8 cellular contexts compared by ENCODE assay signal in the genomic region with DNA sequence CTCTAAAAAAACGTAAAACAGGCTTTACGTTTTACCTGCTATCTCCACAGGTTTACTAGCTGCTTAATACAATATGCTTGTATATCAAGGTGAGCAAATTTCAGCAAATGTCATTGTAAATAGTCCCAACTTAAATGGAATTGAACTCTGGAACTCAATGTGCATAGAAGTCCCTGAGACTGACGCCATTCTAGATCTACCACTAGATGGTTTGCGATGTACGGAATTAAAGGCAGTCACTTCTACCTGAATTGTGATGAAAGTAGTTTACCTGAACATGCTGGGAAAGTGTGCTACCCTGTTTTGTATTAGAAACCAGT. TPM values are rescaled to one million over a fixed set of nuclear protein-coding genes. Genes with fewer than 3 reads are reported as not detected.
A peak's percentile ranks its signal among the peaks of the same experiment; 100 is the strongest.
DNase-seq lines count a peak whose midpoint lies in the region; ATAC-seq, FAIRE-seq and TF ChIP-seq lines count a peak whose summit lies in the region.

No MANE protein-coding gene starts in this region.

- no peak for FAIRE-seq in GM12891 (lab: Jason Lieb, UNC)

- H3K4me3 ChIP-seq in breast epithelium = peak overlapping the region; percentile 69 to 90 (median 84)
- peak overlapping the region; percentile 70 for H3K4me3 ChIP-seq in lower lobe of right lung
- H3K4me3 ChIP-seq in upper lobe of left lung = peak overlapping the region; percentile 72 to 89 (median 80)

- peak; percentile 44 for DNase-seq in DMS53 treated with DMSO at 0.1 percent for 48 hours (lab: John Stamatoyannopoulos, UW; ENCODE audit: unreplicated experiment)
- DNase-seq in NCI-H1092 (lab: John Stamatoyannopoulos, UW) = peak; percentile 19
- no peak for DNase-seq in breast epithelium (ENCODE audit: low spot score in 2 of 2)
- no peak for DNase-seq in lower lobe of right lung
- DNase-seq in upper lobe of left lung = no peak
- no peak for DNase-seq in AG20443 (ENCODE audit: low spot score)
- DNase-seq in GM12891 (ENCODE audit: insufficient read length, low spot score) = no peak
- no peak for DNase-seq in AG08396 (ENCODE audit: low spot score)

- WGBS in upper lobe of left lung, 2 donors = 34 to 42% methylated on average over 5 of the region's 5 CpGs

- no peaks in the 10 kb centered on the region for H3K27me3 ChIP-seq in breast epithelium
- H3K27me3 ChIP-seq in lower lobe of right lung (ENCODE audit: low read depth) = no peaks in the 10 kb centered on the region
- H3K27me3 ChIP-seq in upper lobe of left lung = no peaks in the 10 kb centered on the region

- no peaks in the 10 kb centered on the region for H3K36me3 ChIP-seq in breast epithelium
- H3K36me3 ChIP-seq in lower lobe of right lung = no peaks in the 10 kb centered on the region
- H3K36me3 ChIP-seq in upper lobe of left lung = no peaks in the 10 kb centered on the region

- TF ChIP-seq POLR2A in breast epithelium (IDR thresholded peaks at IDR 0.05) (no peak), upper lobe of left lung (IDR thresholded peaks at IDR 0.05) (no peak), GM12891 (IDR thresholded peaks at IDR 0.05; ENCODE audit: low read depth, low read length) (no peak)

- intact Hi-C loops in breast epithelium (cut with DNase I; ENCODE audit: low total_unique reads) = no loop called here
- intact Hi-C loops in lower lobe of right lung (cut with DNase I) = no loop called here

- H3K4me1 ChIP-seq in breast epithelium (no peaks in the 10 kb centered on the region), lower lobe of right lung (peaks cover 33% of the 10 kb centered on the region), upper lobe of left lung (peaks cover 15 to 37% (median 18%) of the 10 kb centered on the region in 4 donors)

- no peaks in the 10 kb centered on the region for H3K9me3 ChIP-seq in breast epithelium
- H3K9me3 ChIP-seq in lower lobe of right lung = no peaks in the 10 kb centered on the region
- H3K9me3 ChIP-seq in upper lobe of left lung = no peaks in the 10 kb centered on the region

- TF ChIP-seq EP300 in upper lobe of left lung (IDR thresholded peaks at IDR 0.05) = no peak

- TF ChIP-seq CTCF in breast epithelium (IDR thresholded peaks at IDR 0.05) = no peak
- TF ChIP-seq CTCF in lower lobe of right lung (IDR thresholded peaks at IDR 0.05) = no peak
- TF ChIP-seq CTCF in upper lobe of left lung (IDR thresholded peaks at IDR 0.05) = peak in 1 of 6 experiments; percentile 12

- H3K27ac ChIP-seq in breast epithelium (peak overlapping the region; percentile 98 to 99), lower lobe of right lung (peak overlapping the region; percentile 97), upper lobe of left lung (peak overlapping the region; percentile 98 to 99 (median 98))

- ATAC-seq in lower lobe of right lung (peak in 1 of 2 donors; percentile 21), upper lobe of left lung (ENCODE audit: low FRiP score in 2 of 2) (no peak)

TF ChIP-seq in GM12891, 5 proteins besides CTCF, POLR2A, EP300 and RAD21:
- no peak for TF ChIP-seq PAX5 (IDR thresholded peaks at IDR 0.05; ENCODE audit: insufficient read depth, low read length, severe bottlenecking)
- no peak for TF ChIP-seq TAF1 (IDR thresholded peaks at IDR 0.05; ENCODE audit: low read depth, low read length)
- TF ChIP-seq POLR2AphosphoS5 (IDR thresholded peaks at IDR 0.05; ENCODE audit: low read depth, low read length) = no peak
- TF ChIP-seq SPI1 (IDR thresholded peaks at IDR 0.05; ENCODE audit: low read depth, low read length) = no peak
- no peak for TF ChIP-seq POU2F2 (IDR thresholded peaks at IDR 0.05; ENCODE audit: low read depth, low read length)

RNA-seq across cellular contexts. Expression of gene SNX13, which starts 0.8 kb away (rescaled TPM):
- total RNA-seq in breast epithelium (10 to 100 TPM; 62.6 to 89.9 (median 72.8) TPM), lower lobe of right lung (62.7 TPM), upper lobe of left lung (100 to 1,000 TPM in 1 of 6 donors, 10 to 100 TPM in 5; 17.1 to 195 (median 53.3) TPM)
- polyA plus RNA-seq in GM12891 (2012; ENCODE audit: low read depth, missing spikeins) = 6.1 TPM

Comparison
In these comparisons a context has a peak if more than half of its experiments do, and no peak if none do; other contexts are left out.
1. DNase-seq: peak in DMS53 treated with DMSO at 0.1 percent for 48 hours (single experiment) and NCI-H1092 (single experiment); none in breast epithelium (0 of 2), lower lobe of right lung (single experiment), upper lobe of left lung (0 of 2), AG20443 (single experiment), GM12891 (single experiment) and AG08396 (single experiment).
2. Peak in every context shown above with its lines, with median percentiles within 50 percentile points of each other: H3K27ac ChIP-seq and H3K4me3 ChIP-seq.